1 cellular context compared by ENCODE assay signal in genomic region chr7:98212532-98213041, GRCh38.
TF ChIP-seq lines count a peak whose summit lies in the region.

No MANE protein-coding gene starts in this region.

TF ChIP-seq in HepG2, 621 proteins besides CTCF, POLR2A, EP300 and RAD21 (continued from another document):
- TF ChIP-seq ZNF414 (CRISPR knock-in tag; IDR thresholded peaks at IDR 0.05): no peak
- TF ChIP-seq NR1H2 (CRISPR knock-in tag; IDR thresholded peaks at IDR 0.05; ENCODE audit: borderline replicate concordance, low read depth): no peak
- TF ChIP-seq, protein P1, sequence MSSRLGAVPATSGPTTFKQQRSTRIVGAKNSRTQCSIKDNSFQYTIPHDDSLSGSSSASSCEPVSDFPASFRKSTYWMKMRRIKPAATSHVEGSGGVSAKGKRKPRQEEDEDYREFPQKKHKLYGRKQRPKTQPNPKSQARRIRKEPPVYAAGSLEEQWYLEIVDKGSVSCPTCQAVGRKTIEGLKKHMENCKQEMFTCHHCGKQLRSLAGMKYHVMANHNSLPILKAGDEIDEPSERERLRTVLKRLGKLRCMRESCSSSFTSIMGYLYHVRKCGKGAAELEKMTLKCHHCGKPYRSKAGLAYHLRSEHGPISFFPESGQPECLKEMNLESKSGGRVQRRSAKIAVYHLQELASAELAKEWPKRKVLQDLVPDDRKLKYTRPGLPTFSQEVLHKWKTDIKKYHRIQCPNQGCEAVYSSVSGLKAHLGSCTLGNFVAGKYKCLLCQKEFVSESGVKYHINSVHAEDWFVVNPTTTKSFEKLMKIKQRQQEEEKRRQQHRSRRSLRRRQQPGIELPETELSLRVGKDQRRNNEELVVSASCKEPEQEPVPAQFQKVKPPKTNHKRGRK (CRISPR knock-in tag; IDR thresholded peaks at IDR 0.05): no peak
- TF ChIP-seq SP140L (CRISPR knock-in tag; IDR thresholded peaks at IDR 0.05; ENCODE audit: borderline replicate concordance): no peak
- no peak for TF ChIP-seq EHMT2 (IDR thresholded peaks at IDR 0.05; ENCODE audit: borderline replicate concordance, low read depth, low read length)
- TF ChIP-seq, protein P2, sequence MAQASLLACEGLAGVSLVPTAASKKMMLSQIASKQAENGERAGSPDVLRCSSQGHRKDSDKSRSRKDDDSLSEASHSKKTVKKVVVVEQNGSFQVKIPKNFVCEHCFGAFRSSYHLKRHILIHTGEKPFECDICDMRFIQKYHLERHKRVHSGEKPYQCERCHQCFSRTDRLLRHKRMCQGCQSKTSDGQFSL (CRISPR knock-in tag; IDR thresholded peaks at IDR 0.05): no peak
- TF ChIP-seq ZNF431 (CRISPR knock-in tag; IDR thresholded peaks at IDR 0.05; ENCODE audit: borderline replicate concordance, low read depth): no peak
- TF ChIP-seq ELF4 (CRISPR knock-in tag; IDR thresholded peaks at IDR 0.05; ENCODE audit: borderline replicate concordance): no peak
- no peak for TF ChIP-seq KDM2A (CRISPR knock-in tag; IDR thresholded peaks at IDR 0.05; ENCODE audit: borderline replicate concordance, low read depth)
